ENCODE assay signal across 8 cellular contexts in genomic region chr6:2791124-2792050, GRCh38. TPM values are rescaled to one million over a fixed set of nuclear protein-coding genes. Genes with fewer than 3 reads are reported as not detected.
A peak's percentile ranks its signal among the peaks of the same experiment; 100 is the strongest.
DNase-seq lines count a peak whose midpoint lies in the region; ATAC-seq, FAIRE-seq and TF ChIP-seq lines count a peak whose summit lies in the region.

No MANE protein-coding gene starts in this region.

- H3K27ac ChIP-seq in angular gyrus (ENCODE audit: low read depth, low read length) (peak overlapping the region; percentile 37), psoas muscle (peak overlapping the region; percentile 92)

- H3K4me3 ChIP-seq in AG04449 (ENCODE audit: low read depth, low read length): no peak overlapping the region
- H3K4me3 ChIP-seq in psoas muscle: peak overlapping the region; percentile 55

- no peaks in the 10 kb centered on the region for H3K27me3 Mint-ChIP-seq in IgD-negative memory B cell

- ATAC-seq in left cardiac atrium: peak; percentile 86 to 87
- peak; percentile 68 to 91 (median 86) for ATAC-seq in psoas muscle
- ATAC-seq in HG02759 (IDR thresholded peaks at IDR 0.05; ENCODE audit: unreplicated experiment): no peak

- DNase-seq in AG04449 (ENCODE audit: low read depth, low spot score): peak; percentile 61
- DNase-seq in GM12892 (ENCODE audit: insufficient read length): peak; percentile 52
- peak; percentile 79 for DNase-seq in SIG-M5 treated with dmso at 0.1 percent for 504 hours (lab: John Stamatoyannopoulos, UW; ENCODE audit: unreplicated experiment)
- DNase-seq in left cardiac atrium: peak; percentile 72
- peak; percentile 47 to 73 for DNase-seq in psoas muscle

- no peaks in the 10 kb centered on the region for H3K9me3 Mint-ChIP-seq in IgD-negative memory B cell

- peaks cover 0 to 10% of the 10 kb centered on the region in 2 donors for H3K36me3 ChIP-seq in psoas muscle (ENCODE audit: insufficient read depth in 1 of 2, low read depth in 1 of 2)

- CTCF ChIA-PET in AG04449 (lab: Yijun Ruan, JAX): interaction anchor here (0.6 to 6.1 kb wide), 48 partner anchors 9 to 1196 kb away, joined by 3 to 114 read pairs (median 4); partner anchors contain the start of gene SERPINB1

- no peaks in the 10 kb centered on the region for H3K27me3 ChIP-seq in psoas muscle (ENCODE audit: insufficient read depth in 3 of 3, low read length in 2 of 3)

- peak; percentile 68 for TF ChIP-seq CTCF in AG04449 (IDR thresholded peaks at IDR 0.05; ENCODE audit: insufficient read depth, low read length, missing control alignments)
- TF ChIP-seq CTCF in psoas muscle (IDR thresholded peaks at IDR 0.05): peak; percentile 78

- peak overlapping the region in 2 of 3 donors; percentile 39 to 73 for H3K27ac Mint-ChIP-seq in IgD-negative memory B cell

- 40 to 49% (median 42%) methylated on average over 12 of the region's 12 CpGs for WGBS in psoas muscle, 3 donors

- H3K9me3 ChIP-seq in psoas muscle: no peaks in the 10 kb centered on the region

- intact Hi-C loops in left cardiac atrium (cut with DNase I): loop anchor here (2.0 to 10.0 kb wide), 3 partner anchors 49 to 139 kb away; partner anchors contain the start of gene SERPINB1 (in 2 of the 2)
- intact Hi-C loops in psoas muscle (cut with DNase I): loop anchor here (2.0 to 10.0 kb wide), 5 partner anchors 49 to 196 kb away; partner anchors contain the start of gene SERPINB1 (in 2 of the 2)

- POLR2A ChIA-PET in AG04449 (lab: Yijun Ruan, JAX): interaction anchor here (0.6 to 1.3 kb wide), 3 partner anchors 55 to 145 kb away, joined by 3 read pairs; no protein-coding TSS in a partner anchor

- peak; percentile 53 for FAIRE-seq in GM12892 (lab: Jason Lieb, UNC)

- H3K36me3 Mint-ChIP-seq in IgD-negative memory B cell: peaks cover 8% of the 10 kb centered on the region

- no peak for TF ChIP-seq POLR2A in GM12892 (IDR thresholded peaks at IDR 0.05; ENCODE audit: low read depth, low read length)

- peaks cover 20 to 26% (median 25%) of the 10 kb centered on the region in 3 donors for H3K4me1 Mint-ChIP-seq in IgD-negative memory B cell

- peaks cover 28% of the 10 kb centered on the region for H3K4me1 ChIP-seq in psoas muscle

- H3K4me3 Mint-ChIP-seq in IgD-negative memory B cell: peak overlapping the region; percentile 7 to 85 (median 56)

RNA-seq across cellular contexts. Expression of gene WRNIP1, which starts 26.2 kb away (rescaled TPM):
- polyA plus RNA-seq in GM12892 (2012; ENCODE audit: missing spikeins): 24.3 TPM
- 34.5 TPM for polyA plus RNA-seq in IgD-negative memory B cell
- total RNA-seq in left cardiac atrium: 10 to 100 TPM; 34.8 to 36.9 TPM
- total RNA-seq in psoas muscle: 10 to 100 TPM; 26.5 to 53.3 (median 41.3) TPM
- 10 to 100 TPM; 38.0 to 73.9 (median 56.4) TPM for polyA plus RNA-seq in psoas muscle

RNA-seq across cellular contexts. Expression of gene MYLK4, which starts 40.7 kb away (rescaled TPM):
- polyA plus RNA-seq in GM12892 (2012; ENCODE audit: missing spikeins): 0.06 TPM
- 0.08 TPM for polyA plus RNA-seq in IgD-negative memory B cell
- total RNA-seq in left cardiac atrium: 1 to 10 TPM; 1.6 to 2.6 TPM
- total RNA-seq in psoas muscle: 10 to 100 TPM in 1 of 4 donors, 1 to 10 TPM in 3; 1.2 to 23.4 (median 2.2) TPM
- polyA plus RNA-seq in psoas muscle: 100 to 1,000 TPM in 1 of 3 donors, 10 to 100 TPM in 1, under 1 TPM in 1; 0.09 to 143 (median 30.0) TPM

RNA-seq across cellular contexts. Expression of gene SERPINB1, which starts 50.3 kb away (rescaled TPM):
- 7.5 TPM for polyA plus RNA-seq in GM12892 (2012; ENCODE audit: missing spikeins)
- polyA plus RNA-seq in IgD-negative memory B cell (85.6 TPM), psoas muscle (100 to 1,000 TPM in 1 of 3 donors, 10 to 100 TPM in 2; 28.1 to 131 (median 33.4) TPM)
- total RNA-seq in left cardiac atrium (10 to 100 TPM; 27.5 to 39.2 TPM), psoas muscle (10 to 100 TPM; 10.2 to 62.0 (median 52.2) TPM)
